Comparison of ENCODE assay signal across 1 cellular context in the genomic region with DNA sequence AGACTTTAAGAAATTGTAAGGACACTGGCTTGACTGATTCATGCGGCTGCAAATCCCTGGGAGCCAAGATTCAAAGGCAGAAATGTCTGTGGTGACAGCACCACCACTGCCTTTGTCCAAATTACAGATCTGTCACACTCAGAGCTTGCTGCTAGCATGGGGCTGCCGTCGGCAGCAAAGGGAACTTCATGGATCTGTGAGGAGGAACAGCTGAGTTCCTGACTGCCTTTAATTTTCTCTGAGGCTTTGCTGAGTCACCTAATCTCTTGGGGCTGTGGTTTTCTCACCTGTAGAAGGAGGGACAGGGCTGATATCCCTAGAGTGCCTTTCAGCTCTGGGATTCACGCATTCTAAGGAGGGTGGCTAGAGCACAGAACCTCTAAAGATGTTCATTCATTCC.
TF ChIP-seq lines count a peak whose summit lies in the region.

No MANE protein-coding gene starts in this region.

TF ChIP-seq in WTC11, 78 proteins besides CTCF, POLR2A, EP300 and RAD21 (continued from another document):
- TF ChIP-seq, protein P1, sequence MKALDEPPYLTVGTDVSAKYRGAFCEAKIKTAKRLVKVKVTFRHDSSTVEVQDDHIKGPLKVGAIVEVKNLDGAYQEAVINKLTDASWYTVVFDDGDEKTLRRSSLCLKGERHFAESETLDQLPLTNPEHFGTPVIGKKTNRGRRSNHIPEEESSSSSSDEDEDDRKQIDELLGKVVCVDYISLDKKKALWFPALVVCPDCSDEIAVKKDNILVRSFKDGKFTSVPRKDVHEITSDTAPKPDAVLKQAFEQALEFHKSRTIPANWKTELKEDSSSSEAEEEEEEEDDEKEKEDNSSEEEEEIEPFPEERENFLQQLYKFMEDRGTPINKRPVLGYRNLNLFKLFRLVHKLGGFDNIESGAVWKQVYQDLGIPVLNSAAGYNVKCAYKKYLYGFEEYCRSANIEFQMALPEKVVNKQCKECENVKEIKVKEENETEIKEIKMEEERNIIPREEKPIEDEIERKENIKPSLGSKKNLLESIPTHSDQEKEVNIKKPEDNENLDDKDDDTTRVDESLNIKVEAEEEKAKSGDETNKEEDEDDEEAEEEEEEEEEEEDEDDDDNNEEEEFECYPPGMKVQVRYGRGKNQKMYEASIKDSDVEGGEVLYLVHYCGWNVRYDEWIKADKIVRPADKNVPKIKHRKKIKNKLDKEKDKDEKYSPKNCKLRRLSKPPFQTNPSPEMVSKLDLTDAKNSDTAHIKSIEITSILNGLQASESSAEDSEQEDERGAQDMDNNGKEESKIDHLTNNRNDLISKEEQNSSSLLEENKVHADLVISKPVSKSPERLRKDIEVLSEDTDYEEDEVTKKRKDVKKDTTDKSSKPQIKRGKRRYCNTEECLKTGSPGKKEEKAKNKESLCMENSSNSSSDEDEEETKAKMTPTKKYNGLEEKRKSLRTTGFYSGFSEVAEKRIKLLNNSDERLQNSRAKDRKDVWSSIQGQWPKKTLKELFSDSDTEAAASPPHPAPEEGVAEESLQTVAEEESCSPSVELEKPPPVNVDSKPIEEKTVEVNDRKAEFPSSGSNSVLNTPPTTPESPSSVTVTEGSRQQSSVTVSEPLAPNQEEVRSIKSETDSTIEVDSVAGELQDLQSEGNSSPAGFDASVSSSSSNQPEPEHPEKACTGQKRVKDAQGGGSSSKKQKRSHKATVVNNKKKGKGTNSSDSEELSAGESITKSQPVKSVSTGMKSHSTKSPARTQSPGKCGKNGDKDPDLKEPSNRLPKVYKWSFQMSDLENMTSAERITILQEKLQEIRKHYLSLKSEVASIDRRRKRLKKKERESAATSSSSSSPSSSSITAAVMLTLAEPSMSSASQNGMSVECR (CRISPR knock-in tag; IDR thresholded peaks at IDR 0.05; ENCODE audit: borderline replicate concordance), result no peak
- TF ChIP-seq, protein P2, sequence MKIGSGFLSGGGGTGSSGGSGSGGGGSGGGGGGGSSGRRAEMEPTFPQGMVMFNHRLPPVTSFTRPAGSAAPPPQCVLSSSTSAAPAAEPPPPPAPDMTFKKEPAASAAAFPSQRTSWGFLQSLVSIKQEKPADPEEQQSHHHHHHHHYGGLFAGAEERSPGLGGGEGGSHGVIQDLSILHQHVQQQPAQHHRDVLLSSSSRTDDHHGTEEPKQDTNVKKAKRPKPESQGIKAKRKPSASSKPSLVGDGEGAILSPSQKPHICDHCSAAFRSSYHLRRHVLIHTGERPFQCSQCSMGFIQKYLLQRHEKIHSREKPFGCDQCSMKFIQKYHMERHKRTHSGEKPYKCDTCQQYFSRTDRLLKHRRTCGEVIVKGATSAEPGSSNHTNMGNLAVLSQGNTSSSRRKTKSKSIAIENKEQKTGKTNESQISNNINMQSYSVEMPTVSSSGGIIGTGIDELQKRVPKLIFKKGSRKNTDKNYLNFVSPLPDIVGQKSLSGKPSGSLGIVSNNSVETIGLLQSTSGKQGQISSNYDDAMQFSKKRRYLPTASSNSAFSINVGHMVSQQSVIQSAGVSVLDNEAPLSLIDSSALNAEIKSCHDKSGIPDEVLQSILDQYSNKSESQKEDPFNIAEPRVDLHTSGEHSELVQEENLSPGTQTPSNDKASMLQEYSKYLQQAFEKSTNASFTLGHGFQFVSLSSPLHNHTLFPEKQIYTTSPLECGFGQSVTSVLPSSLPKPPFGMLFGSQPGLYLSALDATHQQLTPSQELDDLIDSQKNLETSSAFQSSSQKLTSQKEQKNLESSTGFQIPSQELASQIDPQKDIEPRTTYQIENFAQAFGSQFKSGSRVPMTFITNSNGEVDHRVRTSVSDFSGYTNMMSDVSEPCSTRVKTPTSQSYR (CRISPR knock-in tag; IDR thresholded peaks at IDR 0.05), result no peak
- TF ChIP-seq, protein P3, sequence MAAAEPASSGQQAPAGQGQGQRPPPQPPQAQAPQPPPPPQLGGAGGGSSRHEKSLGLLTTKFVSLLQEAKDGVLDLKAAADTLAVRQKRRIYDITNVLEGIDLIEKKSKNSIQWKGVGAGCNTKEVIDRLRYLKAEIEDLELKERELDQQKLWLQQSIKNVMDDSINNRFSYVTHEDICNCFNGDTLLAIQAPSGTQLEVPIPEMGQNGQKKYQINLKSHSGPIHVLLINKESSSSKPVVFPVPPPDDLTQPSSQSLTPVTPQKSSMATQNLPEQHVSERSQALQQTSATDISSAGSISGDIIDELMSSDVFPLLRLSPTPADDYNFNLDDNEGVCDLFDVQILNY (CRISPR knock-in tag; IDR thresholded peaks at IDR 0.05), result no peak
- TF ChIP-seq IRF2 (CRISPR knock-in tag; IDR thresholded peaks at IDR 0.05; ENCODE audit: borderline replicate concordance, low read depth) (no peak), ETV6 (CRISPR knock-in tag; IDR thresholded peaks at IDR 0.05) (no peak), HMGA2 (CRISPR knock-in tag; IDR thresholded peaks at IDR 0.05) (no peak), SMAD3 (CRISPR knock-in tag; IDR thresholded peaks at IDR 0.05; ENCODE audit: borderline replicate concordance) (no peak)
- TF ChIP-seq, protein P4, sequence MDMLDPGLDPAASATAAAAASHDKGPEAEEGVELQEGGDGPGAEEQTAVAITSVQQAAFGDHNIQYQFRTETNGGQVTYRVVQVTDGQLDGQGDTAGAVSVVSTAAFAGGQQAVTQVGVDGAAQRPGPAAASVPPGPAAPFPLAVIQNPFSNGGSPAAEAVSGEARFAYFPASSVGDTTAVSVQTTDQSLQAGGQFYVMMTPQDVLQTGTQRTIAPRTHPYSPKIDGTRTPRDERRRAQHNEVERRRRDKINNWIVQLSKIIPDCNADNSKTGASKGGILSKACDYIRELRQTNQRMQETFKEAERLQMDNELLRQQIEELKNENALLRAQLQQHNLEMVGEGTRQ (CRISPR knock-in tag; IDR thresholded peaks at IDR 0.05), result no peak
